Comparison of ENCODE assay signal across 8 cellular contexts in the genomic region with DNA sequence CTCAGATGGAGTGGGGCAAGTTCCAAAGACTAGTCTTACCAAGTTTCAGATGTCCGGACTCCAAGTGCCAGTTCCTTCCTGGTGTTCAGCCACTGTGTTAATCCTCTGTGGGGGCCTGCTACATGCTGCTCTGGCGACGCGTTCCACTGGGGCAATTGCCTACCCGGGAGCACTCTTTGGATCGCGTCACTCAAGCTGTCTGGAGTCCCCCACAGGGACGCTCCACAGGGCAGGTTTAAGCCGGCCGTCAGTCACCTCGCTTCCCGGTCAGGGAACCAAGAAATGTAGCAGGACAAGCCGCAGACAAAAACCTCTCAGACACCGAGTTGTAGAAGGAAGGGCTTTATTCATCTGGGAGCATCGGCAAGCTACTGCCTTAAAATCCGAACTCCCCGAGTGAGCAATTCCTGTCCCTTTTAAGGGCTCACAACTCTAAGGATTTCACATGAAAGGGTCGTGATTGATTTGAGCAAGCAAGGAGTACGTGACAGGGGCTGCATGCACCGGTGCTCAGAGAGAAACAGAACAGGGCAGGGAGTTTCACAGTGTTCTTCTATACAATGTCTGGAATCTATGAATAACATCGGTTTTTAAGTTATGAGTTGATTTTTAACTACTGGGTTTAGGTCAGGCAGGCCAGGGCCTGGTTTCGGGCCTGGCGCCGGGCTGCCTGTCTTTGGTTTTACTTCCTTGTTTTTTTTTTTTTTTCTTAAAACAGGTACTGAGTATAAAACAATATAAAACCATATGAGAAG. TPM values are rescaled to one million over a fixed set of nuclear protein-coding genes. Genes with fewer than 3 reads are reported as not detected.
DNase-seq lines count a peak whose midpoint lies in the region; ATAC-seq and TF ChIP-seq lines count a peak whose summit lies in the region.
"Not testable (repeated sequence)": the region's sequence is repeated elsewhere in the genome, so short reads cannot be mapped to it uniquely, and the experiment has no call there.

No MANE protein-coding gene starts in this region.

- H3K4me3 Mint-ChIP-seq in nephron, result peak overlapping the region; percentile 50 to 78 (median 78)
- peak overlapping the region; percentile 90 to 91 for H3K4me3 Mint-ChIP-seq in stimulated activated naive B cell treated with anti-CD40 and anti-IgM and Interleukin-4, amounts not matched to agents 10 μg/mL and 1 μg/mL and 100 μg/mL, for 72 hours

- not testable (repeated sequence) for H3K27me3 ChIP-seq in GM06990 (replicated peaks; ENCODE audit: control insufficient read depth, insufficient read depth, low read length)

- POLR2A ChIA-PET in OCI-LY7 (lab: Charles Lee), result interaction anchor here (0.6 to 1.6 kb wide), 3 partner anchors 8 to 29 kb away, joined by 3 to 6 read pairs (median 3); a partner anchor contains a TSS

- TF ChIP-seq CTCF in GM06990 (IDR thresholded peaks at IDR 0.05; ENCODE audit: insufficient read depth, low read length, poor library complexity, severe bottlenecking); OCI-LY7 (conservative IDR thresholded peaks at IDR 0.05; ENCODE audit: low read length); nephron (IDR thresholded peaks at IDR 0.05; ENCODE audit: unreplicated experiment in 3 of 3): not testable (repeated sequence)

- BruUV-seq in OCI-LY7 (replicated peaks; lab: Mats Ljungman, UMichigan), result TSS peak; percentile 76

- CTCF ChIA-PET in OCI-LY7 (lab: Charles Lee; ENCODE audit: unreplicated experiment), result interaction anchor here (2.3 kb wide), 1 partner anchor 28 kb away, joined by 10 read pairs; a partner anchor contains a TSS

- peak overlapping the region; percentile 79 for H3K27ac ChIP-seq in OCI-LY7 (ENCODE audit: low read depth, low read length, poor library complexity, severe bottlenecking)

- H2AFZ ChIP-seq in OCI-LY7 (ENCODE audit: low read length), result peak overlapping the region; percentile 89

- H3K4me3 ChIP-seq in GM06990 (replicated peaks; ENCODE audit: low read depth, low read length), result peak overlapping the region; percentile 82
- peak overlapping the region; percentile 51 for H3K4me3 ChIP-seq in OCI-LY7 (ENCODE audit: low read depth, low read length, poor library complexity, severe bottlenecking)

- peak; percentile 75 for DNase-seq in GM06990 (ENCODE audit: extremely low read depth, insufficient read length)
- DNase-seq in OCI-LY7 (ENCODE audit: low spot score), result peak; percentile 48
- DNase-seq in glomerular visceral epithelial cell (ENCODE audit: extremely low spot score), result peak; percentile 71
- peak; percentile 76 for DNase-seq in stimulated activated naive B cell treated with anti-CD40 and anti-IgM and Interleukin-4, amounts not matched to agents 10 μg/mL and 1 μg/mL and 100 μg/mL, for 72 hours

- H3K4me1 ChIP-seq in OCI-LY7 (ENCODE audit: insufficient read depth, low read length, poor library complexity, severe bottlenecking), result peaks cover 44% of the 10 kb centered on the region

- not testable (repeated sequence) for H3K27me3 Mint-ChIP-seq in nephron (ENCODE audit: low read depth); stimulated activated naive B cell treated with anti-CD40 and anti-IgM and Interleukin-4, amounts not matched to agents 10 μg/mL and 1 μg/mL and 100 μg/mL, for 72 hours

- peaks cover 11% of the 10 kb centered on the region for H3K4me1 Mint-ChIP-seq in nephron
- peaks cover 15 to 64% of the 10 kb centered on the region in 2 donors for H3K4me1 Mint-ChIP-seq in stimulated activated naive B cell treated with anti-CD40 and anti-IgM and Interleukin-4, amounts not matched to agents 10 μg/mL and 1 μg/mL and 100 μg/mL, for 72 hours

- in situ Hi-C loops in GM18951 (cut with MboI; ENCODE audit: low sequenced_read_pairs, unreplicated experiment), result not testable (repeated sequence)

- H3K9me2 ChIP-seq in OCI-LY7 (ENCODE audit: insufficient read depth, low read length), result not testable (repeated sequence)

- TF ChIP-seq POLR2A in GM18951 (IDR thresholded peaks at IDR 0.05; ENCODE audit: extremely low read depth, insufficient read depth, insufficient read length), result peak; percentile 28

- not testable (repeated sequence) for H3K9me3 ChIP-seq in OCI-LY7 (ENCODE audit: low read length)

- not testable (repeated sequence) for H3K79me2 ChIP-seq in OCI-LY7 (ENCODE audit: insufficient read depth, low read depth, low read length)

- not testable (repeated sequence) for H3K36me3 Mint-ChIP-seq in nephron (ENCODE audit: low read depth)
- H3K36me3 Mint-ChIP-seq in stimulated activated naive B cell treated with anti-CD40 and anti-IgM and Interleukin-4, amounts not matched to agents 10 μg/mL and 1 μg/mL and 100 μg/mL, for 72 hours, result peaks cover 29 to 33% of the 10 kb centered on the region in 2 donors

- peak overlapping the region; percentile 96 for H3K27ac Mint-ChIP-seq in nephron
- H3K27ac Mint-ChIP-seq in stimulated activated naive B cell treated with anti-CD40 and anti-IgM and Interleukin-4, amounts not matched to agents 10 μg/mL and 1 μg/mL and 100 μg/mL, for 72 hours, result peak overlapping the region; percentile 97

- H3K4me2 ChIP-seq in OCI-LY7 (ENCODE audit: low read length), result peak overlapping the region; percentile 60

- H3K36me3 ChIP-seq in GM06990 (ENCODE audit: control insufficient read depth, insufficient read depth, low read length); OCI-LY7 (ENCODE audit: insufficient read depth, low read length): not testable (repeated sequence)

- not testable (repeated sequence) for H4K20me1 ChIP-seq in OCI-LY7 (ENCODE audit: insufficient read depth, low read length)

- intact Hi-C loops in OCI-LY7 (cut with micrococcal nuclease; ENCODE audit: unreplicated experiment), result loop anchor here (2.0 to 5.0 kb wide), 2 partner anchors 29 to 85 kb away; a partner anchor contains a TSS

- not testable (repeated sequence) for H3K9me3 Mint-ChIP-seq in nephron; stimulated activated naive B cell treated with anti-CD40 and anti-IgM and Interleukin-4, amounts not matched to agents 10 μg/mL and 1 μg/mL and 100 μg/mL, for 72 hours

- ATAC-seq in GM21786 (IDR thresholded peaks at IDR 0.05; ENCODE audit: unreplicated experiment), result peak; percentile 38
- peak; percentile 46 for ATAC-seq in HG03175 (IDR thresholded peaks at IDR 0.05; ENCODE audit: unreplicated experiment)
- peak; percentile 37 to 39 for ATAC-seq in stimulated activated naive B cell treated with anti-CD40 and anti-IgM and Interleukin-4, amounts not matched to agents 10 μg/mL and 1 μg/mL and 100 μg/mL, for 72 hours (replicated peaks)

RNA-seq across cellular contexts. Expression of a gene that starts 8.6 kb away (rescaled TPM):
- 13.2 and 26.6 TPM in 2 replicates for total RNA-seq in OCI-LY7 (2014; rRNA removed; shearing (Covaris generic))
- total RNA-seq in OCI-LY7 (2022), result 29.8 and 33.5 TPM in 2 replicates

RNA-seq across cellular contexts. Expression of a gene that starts 28.5 kb away (rescaled TPM):
- 693 and 1,106 TPM in 2 replicates for total RNA-seq in OCI-LY7 (2014; rRNA removed; shearing (Covaris generic))
- 450 and 489 TPM in 2 replicates for total RNA-seq in OCI-LY7 (2022)

RNA-seq across cellular contexts. Expression of a gene that starts 28.5 kb away (rescaled TPM):
- total RNA-seq in OCI-LY7 (2014; rRNA removed; shearing (Covaris generic)), result 24.1 and 36.8 TPM in 2 replicates
- 43.7 and 48.8 TPM in 2 replicates for total RNA-seq in OCI-LY7 (2022)

Comparison
In these comparisons a context has a peak if more than half of its experiments do, and no peak if none do; other contexts are left out.
1. Peak in every context shown above with its lines: DNase-seq, ATAC-seq, H3K4me3 ChIP-seq and H3K27ac ChIP-seq.